8 cellular contexts compared by ENCODE assay signal in genomic region chr2:64017811-64018714, GRCh38. TPM values are rescaled to one million over a fixed set of nuclear protein-coding genes. Genes with fewer than 3 reads are reported as not detected.
DNase-seq lines count a peak whose midpoint lies in the region; ATAC-seq and TF ChIP-seq lines count a peak whose summit lies in the region.

No MANE protein-coding gene starts in this region.

- peak overlapping the region; percentile 82 for H3K4me2 ChIP-seq in parathyroid adenoma (ENCODE audit: low read length)

- no peak for TF ChIP-seq CTCF in activated CD8-positive, alpha-beta T cell treated with anti-CD3 and anti-CD28 coated beads for 36 hours (IDR thresholded peaks at IDR 0.05)
- no peak for TF ChIP-seq CTCF in parathyroid adenoma (IDR thresholded peaks at IDR 0.05)

- H3K9ac ChIP-seq in parathyroid adenoma: peak overlapping the region; percentile 79

- peaks cover 15% of the 10 kb centered on the region for H3K36me3 Mint-ChIP-seq in activated CD8-positive, alpha-beta memory T cell treated with anti-CD3 and anti-CD28 coated beads, Interleukin-2, amount 10 ng/mL, durations not matched to agents 7 days and 5 days
- H3K36me3 Mint-ChIP-seq in activated CD8-positive, alpha-beta T cell treated with anti-CD3 and anti-CD28 coated beads for 36 hours (ENCODE audit: low read depth): peaks cover 8% of the 10 kb centered on the region

- H3K4me1 Mint-ChIP-seq in activated CD8-positive, alpha-beta memory T cell treated with anti-CD3 and anti-CD28 coated beads, Interleukin-2, amount 10 ng/mL, durations not matched to agents 7 days and 5 days: peaks cover 37% of the 10 kb centered on the region
- H3K4me1 Mint-ChIP-seq in activated CD8-positive, alpha-beta T cell treated with anti-CD3 and anti-CD28 coated beads for 36 hours (ENCODE audit: low read depth): peaks cover 41% of the 10 kb centered on the region

- peak overlapping the region; percentile 96 for H3K4me3 Mint-ChIP-seq in activated CD8-positive, alpha-beta memory T cell treated with anti-CD3 and anti-CD28 coated beads, Interleukin-2, amount 10 ng/mL, durations not matched to agents 7 days and 5 days
- H3K4me3 Mint-ChIP-seq in activated CD8-positive, alpha-beta T cell treated with anti-CD3 and anti-CD28 coated beads for 36 hours: peak overlapping the region; percentile 96

- peak overlapping the region; percentile 93 for H3K27ac ChIP-seq in parathyroid adenoma

- no peaks in the 10 kb centered on the region for H3K36me3 ChIP-seq in parathyroid adenoma (ENCODE audit: control insufficient read depth, insufficient read depth, low read length)

- H3K4me1 ChIP-seq in parathyroid adenoma: no peaks in the 10 kb centered on the region

- CTCF ChIA-PET in activated CD8-positive, alpha-beta memory T cell treated with anti-CD3 and anti-CD28 coated beads, Interleukin-2, amount 10 ng/mL, durations not matched to agents 7 days and 5 days (lab: Charles Lee): interaction anchor here (0.6 to 1.9 kb wide), 5 partner anchors 18 to 990 kb away, joined by 3 to 9 read pairs (median 3); no protein-coding TSS in a partner anchor
- CTCF ChIA-PET in activated CD8-positive, alpha-beta T cell treated with anti-CD3 and anti-CD28 coated beads for 36 hours (lab: Charles Lee): interaction anchor here (1.1 to 1.6 kb wide), 2 partner anchors 69 to 314 kb away, joined by 3 to 5 read pairs; no protein-coding TSS in a partner anchor

- H2AFZ ChIP-seq in parathyroid adenoma: peak overlapping the region; percentile 87

- H3K27me3 Mint-ChIP-seq in activated CD8-positive, alpha-beta memory T cell treated with anti-CD3 and anti-CD28 coated beads, Interleukin-2, amount 10 ng/mL, durations not matched to agents 7 days and 5 days: no peaks in the 10 kb centered on the region
- H3K27me3 Mint-ChIP-seq in activated CD8-positive, alpha-beta T cell treated with anti-CD3 and anti-CD28 coated beads for 36 hours: no peaks in the 10 kb centered on the region

- H3K9me3 Mint-ChIP-seq in activated CD8-positive, alpha-beta memory T cell treated with anti-CD3 and anti-CD28 coated beads, Interleukin-2, amount 10 ng/mL, durations not matched to agents 7 days and 5 days (ENCODE audit: low read depth): no peaks in the 10 kb centered on the region
- H3K9me3 Mint-ChIP-seq in activated CD8-positive, alpha-beta T cell treated with anti-CD3 and anti-CD28 coated beads for 36 hours: no peaks in the 10 kb centered on the region

- no peak for ATAC-seq in activated CD8-positive, alpha-beta memory T cell treated with anti-CD3 and anti-CD28 coated beads, Interleukin-2, amount 10 ng/mL, durations not matched to agents 7 days and 5 days
- ATAC-seq in activated CD8-positive, alpha-beta T cell treated with anti-CD3 and anti-CD28 coated beads for 36 hours: no peak
- no peak for ATAC-seq in HG02884 (IDR thresholded peaks at IDR 0.05; ENCODE audit: unreplicated experiment)

- no peak for DNase-seq in activated CD8-positive, alpha-beta memory T cell treated with anti-CD3 and anti-CD28 coated beads, Interleukin-2, amount 10 ng/mL, durations not matched to agents 7 days and 5 days
- DNase-seq in activated CD8-positive, alpha-beta memory T cell treated with anti-CD3 and anti-CD28 coated beads, Interleukin-2, amount 50 U/mL, for 4 hours: no peak
- DNase-seq in NCI-H146 treated with DMSO at 0.1 percent for 48 hours (lab: John Stamatoyannopoulos, UW; ENCODE audit: unreplicated experiment): peak; percentile 56
- DNase-seq in activated CD8-positive, alpha-beta T cell treated with anti-CD3 and anti-CD28 coated beads for 36 hours: no peak
- DNase-seq in glomerular visceral epithelial cell (ENCODE audit: extremely low spot score): peak; percentile 17
- DNase-seq in NCI-H1048 (lab: John Stamatoyannopoulos, UW): no peak

- H3K79me2 ChIP-seq in parathyroid adenoma: peaks cover 30% of the 10 kb centered on the region

- peak overlapping the region; percentile 91 for H3K27ac Mint-ChIP-seq in activated CD8-positive, alpha-beta memory T cell treated with anti-CD3 and anti-CD28 coated beads, Interleukin-2, amount 10 ng/mL, durations not matched to agents 7 days and 5 days
- peak overlapping the region; percentile 94 for H3K27ac Mint-ChIP-seq in activated CD8-positive, alpha-beta T cell treated with anti-CD3 and anti-CD28 coated beads for 36 hours

- H3K4me3 ChIP-seq in parathyroid adenoma (ENCODE audit: low read depth, low read length): peak overlapping the region; percentile 73

- intact Hi-C loops in activated CD8-positive, alpha-beta T cell treated with anti-CD3 and anti-CD28 coated beads for 36 hours (cut with micrococcal nuclease): no loop called here

- POLR2A ChIA-PET in activated CD8-positive, alpha-beta T cell treated with anti-CD3 and anti-CD28 coated beads for 36 hours (lab: Charles Lee): interaction anchor here (0.6 to 1.1 kb wide), 4 partner anchors 11 to 311 kb away, joined by 3 to 4 read pairs (median 3); no protein-coding TSS in a partner anchor

- no peaks in the 10 kb centered on the region for H3K9me3 ChIP-seq in parathyroid adenoma (ENCODE audit: control insufficient read depth, low read length)

- H3K27me3 ChIP-seq in parathyroid adenoma (ENCODE audit: control insufficient read depth, insufficient read depth, low read length): no peaks in the 10 kb centered on the region

RNA-seq across cellular contexts. Expression of gene VPS54, which starts 1.2 kb away (rescaled TPM):
- 10 to 100 TPM; 17.4 to 18.2 TPM for total RNA-seq in activated CD8-positive, alpha-beta memory T cell treated with anti-CD3 and anti-CD28 coated beads, Interleukin-2, amount 10 ng/mL, durations not matched to agents 7 days and 5 days
- total RNA-seq in activated CD8-positive, alpha-beta T cell treated with anti-CD3 and anti-CD28 coated beads for 36 hours: 1 to 10 TPM; 8.9 to 9.4 TPM

Comparison
In these comparisons a context has a peak if more than half of its experiments do, and no peak if none do; other contexts are left out.
1. DNase-seq: peak in NCI-H146 treated with DMSO at 0.1 percent for 48 hours (single experiment) and glomerular visceral epithelial cell (single experiment); none in activated CD8-positive, alpha-beta memory T cell treated with anti-CD3 and anti-CD28 coated beads, Interleukin-2, amount 10 ng/mL, durations not matched to agents 7 days and 5 days (single experiment), activated CD8-positive, alpha-beta memory T cell treated with anti-CD3 and anti-CD28 coated beads, Interleukin-2, amount 50 U/mL, for 4 hours (single experiment), activated CD8-positive, alpha-beta T cell treated with anti-CD3 and anti-CD28 coated beads for 36 hours (single experiment) and NCI-H1048 (single experiment).